In genomic region chr1:151459331-151460046, GRCh38 we compare ENCODE assay signal across 8 cellular contexts. TPM values are rescaled to one million over a fixed set of nuclear protein-coding genes. Genes with fewer than 3 reads are reported as not detected.
DNase-seq lines count a peak whose midpoint lies in the region; ATAC-seq and TF ChIP-seq lines count a peak whose summit lies in the region.

TSS of gene POGZ (minus strand) at chr1:151459494. CDS start at chr1:151442204, 17,290 bp downstream.

- H3K36me3 ChIP-seq in right atrium auricular region (no peaks in the 10 kb centered on the region), psoas muscle (ENCODE audit: insufficient read depth in 1 of 2, low read depth in 1 of 2) (peaks cover 0 to 2% of the 10 kb centered on the region in 2 donors), urinary bladder (ENCODE audit: insufficient read depth) (no peaks in the 10 kb centered on the region)

- TF ChIP-seq CTCF in GM12865 (IDR thresholded peaks at IDR 0.05; ENCODE audit: insufficient read depth, low read depth, low read length, missing control alignments) = no peak
- TF ChIP-seq CTCF in right atrium auricular region (IDR thresholded peaks at IDR 0.05) = no peak
- TF ChIP-seq CTCF in psoas muscle (IDR thresholded peaks at IDR 0.05) = no peak

- H3K27ac ChIP-seq in right atrium auricular region = peak within 1 kb of the TSS; percentile 97 to 99
- H3K27ac ChIP-seq in psoas muscle = peak within 1 kb of the TSS; percentile 93
- peak within 1 kb of the TSS; percentile 97 for H3K27ac ChIP-seq in urinary bladder (ENCODE audit: low read depth)

- H3K36me3 Mint-ChIP-seq in T-helper 2 cell treated with Interferon-gamma antibody and Interleukin-4, amounts not matched to agents 5 μg/mL and 100 μg/mL, for 36 hours (ENCODE audit: low read depth) = peaks cover 7% of the 10 kb centered on the region

- ATAC-seq in HG02885 (IDR thresholded peaks at IDR 0.05; ENCODE audit: poor library complexity, unreplicated experiment) (peak; percentile 74), psoas muscle (peak; percentile 96 to 98 (median 98))

- no peaks in the 10 kb centered on the region for H3K9me3 ChIP-seq in right atrium auricular region
- H3K9me3 ChIP-seq in psoas muscle = no peaks in the 10 kb centered on the region

- 13 to 15% (median 15%) methylated on average over 25 to 30 of the region's 30 CpGs for WGBS in psoas muscle, 3 donors
- 12% methylated on average over 30 of the region's 30 CpGs for WGBS in urinary bladder

- peak within 1 kb of the TSS; percentile 94 for H3K4me3 Mint-ChIP-seq in T-helper 2 cell treated with Interferon-gamma antibody and Interleukin-4, amounts not matched to agents 5 μg/mL and 100 μg/mL, for 36 hours

- H3K27me3 ChIP-seq in right atrium auricular region = no peaks in the 10 kb centered on the region
- H3K27me3 ChIP-seq in psoas muscle (ENCODE audit: insufficient read depth in 3 of 3, low read length in 2 of 3) = no peaks in the 10 kb centered on the region

- peak within 1 kb of the TSS; percentile 99 for H3K27ac Mint-ChIP-seq in T-helper 2 cell treated with Interferon-gamma antibody and Interleukin-4, amounts not matched to agents 5 μg/mL and 100 μg/mL, for 36 hours

- H3K4me1 Mint-ChIP-seq in T-helper 2 cell treated with Interferon-gamma antibody and Interleukin-4, amounts not matched to agents 5 μg/mL and 100 μg/mL, for 36 hours (ENCODE audit: low read depth) = peaks cover 14% of the 10 kb centered on the region

- no peaks in the 10 kb centered on the region for H3K9me3 Mint-ChIP-seq in T-helper 2 cell treated with Interferon-gamma antibody and Interleukin-4, amounts not matched to agents 5 μg/mL and 100 μg/mL, for 36 hours

- DNase-seq in GM12865 (ENCODE audit: low read depth) = peak; percentile 98
- DNase-seq in NCI-H2029 (lab: John Stamatoyannopoulos, UW) = peak; percentile 84
- peak; percentile 88 for DNase-seq in T-helper 2 cell treated with Interferon-gamma antibody and Interleukin-4, amounts not matched to agents 5 μg/mL and 100 μg/mL, for 36 hours (ENCODE audit: low spot score)
- DNase-seq in anterior cingulate cortex (lab: John Stamatoyannopoulos, UW) = peak; percentile 67 to 97 (median 92)
- DNase-seq in right atrium auricular region (ENCODE audit: low spot score) = peak; percentile 97
- peak; percentile 98 for DNase-seq in psoas muscle

- peaks cover 21% of the 10 kb centered on the region for H3K27me3 Mint-ChIP-seq in T-helper 2 cell treated with Interferon-gamma antibody and Interleukin-4, amounts not matched to agents 5 μg/mL and 100 μg/mL, for 36 hours (ENCODE audit: low read depth)

- intact Hi-C loops in psoas muscle (cut with DNase I) = loop anchor here (1.0 to 10.0 kb wide), 3 partner anchors 14 to 375 kb away; partner anchors contain the start of genes C2CD4D (in 1 of the 2) and RORC (in 1 of the 2)

- H3K4me3 ChIP-seq in GM12865 (ENCODE audit: low read depth, low read length) = peak within 1 kb of the TSS; percentile 94
- H3K4me3 ChIP-seq in right atrium auricular region = peak within 1 kb of the TSS; percentile 81 to 93
- peak within 1 kb of the TSS; percentile 84 for H3K4me3 ChIP-seq in psoas muscle
- peak within 1 kb of the TSS; percentile 97 for H3K4me3 ChIP-seq in urinary bladder (ENCODE audit: low read depth, low read length)

- H3K4me1 ChIP-seq in right atrium auricular region = peaks cover 0 to 27% of the 10 kb centered on the region in 2 donors
- H3K4me1 ChIP-seq in psoas muscle = peaks cover 15% of the 10 kb centered on the region
- H3K4me1 ChIP-seq in urinary bladder (ENCODE audit: insufficient read depth) = no peaks in the 10 kb centered on the region

RNA-seq across cellular contexts. Expression of gene POGZ, which starts in this region (rescaled TPM):
- total RNA-seq in right atrium auricular region (10 to 100 TPM; 21.8 to 29.2 TPM), psoas muscle (10 to 100 TPM; 26.5 to 45.1 (median 41.8) TPM), urinary bladder (86.9 TPM)
- polyA plus RNA-seq in psoas muscle (10 to 100 TPM in 1 of 3 donors, 1 to 10 TPM in 2; 6.7 to 13.8 (median 8.5) TPM), urinary bladder (32.1 TPM)

Comparison
In these comparisons a context has a peak if more than half of its experiments do, and no peak if none do; other contexts are left out.
1. Peak in every context shown above with its lines: DNase-seq, ATAC-seq, H3K4me3 ChIP-seq and H3K27ac ChIP-seq.